ENCODE assay signal across 8 cellular contexts in the genomic region with DNA sequence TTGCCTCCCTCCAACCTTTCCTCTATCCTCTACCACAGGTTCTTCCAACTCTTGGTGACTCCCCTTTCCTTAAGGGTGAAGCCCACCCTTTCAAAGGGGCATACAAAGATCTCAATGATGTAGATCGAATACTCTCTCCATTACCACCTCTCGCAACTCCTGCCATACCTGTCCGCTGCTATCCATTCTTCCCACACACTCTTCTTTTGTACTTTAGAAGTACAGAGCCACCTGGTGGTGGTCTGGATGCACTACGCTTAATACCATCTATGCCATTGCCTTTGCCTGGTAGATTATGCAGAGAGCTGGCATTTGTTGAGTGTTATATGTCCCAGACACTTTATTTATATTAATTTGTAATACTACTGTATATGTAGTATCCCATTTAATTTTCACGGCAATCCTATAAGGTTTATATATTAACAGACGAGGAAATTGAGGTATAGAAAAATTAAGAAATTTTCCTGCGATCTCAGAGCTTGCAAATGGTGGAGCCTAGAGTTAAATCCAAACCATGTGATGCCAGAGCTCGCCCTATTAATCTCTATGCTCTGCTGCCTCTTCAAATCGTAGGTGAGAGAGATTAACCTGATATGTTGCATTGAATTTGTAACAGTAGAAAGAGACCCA. TPM values are rescaled to one million over a fixed set of nuclear protein-coding genes. Genes with fewer than 3 reads are reported as not detected.
DNase-seq lines count a peak whose midpoint lies in the region; FAIRE-seq and TF ChIP-seq lines count a peak whose summit lies in the region.

No MANE protein-coding gene starts in this region.

- H3K27ac ChIP-seq in H9 (ENCODE audit: insufficient read length, low read depth, low read length) (no peak overlapping the region), SU-DHL-6 (ENCODE audit: low read depth, low read length) (no peak overlapping the region), astrocyte (ENCODE audit: low read depth, low read length) (no peak overlapping the region)

- H2BK20ac ChIP-seq in H9 (ENCODE audit: low read depth, low read length, poor library complexity, severe bottlenecking) = no peak overlapping the region

- no peak overlapping the region for H3K23ac ChIP-seq in H9 (ENCODE audit: insufficient read length, low read depth, low read length)

- TF ChIP-seq CTCF in GM10266 (IDR thresholded peaks at IDR 0.05; ENCODE audit: control insufficient read depth, insufficient read depth, low read depth, missing control alignments) (peak; percentile 86), H9 (conservative IDR thresholded peaks at IDR 0.05) (peak; percentile 89), NB4 (IDR thresholded peaks at IDR 0.05; ENCODE audit: low read depth, low read length) (peak; percentile 77), SU-DHL-6 (IDR thresholded peaks at IDR 0.05; ENCODE audit: insufficient read depth, low read length, poor library complexity, severe bottlenecking) (peak; percentile 94), astrocyte (IDR thresholded peaks at IDR 0.05; ENCODE audit: insufficient read depth, low read depth, low read length) (peak; percentile 92)

- H3K9me3 Mint-ChIP-seq in H9 (no peaks in the 10 kb centered on the region), astrocyte (ENCODE audit: unreplicated experiment) (no peaks in the 10 kb centered on the region)

- no peaks in the 10 kb centered on the region for H3F3A ChIP-seq in SU-DHL-6 (ENCODE audit: insufficient read depth)

- H3K4me1 Mint-ChIP-seq in H9 (no peaks in the 10 kb centered on the region; a peak in 1 of 4 replicates), astrocyte (ENCODE audit: low read depth, unreplicated experiment) (peaks cover 2% of the 10 kb centered on the region)

- H2AFZ ChIP-seq in H9 (ENCODE audit: low read length) = no peak overlapping the region
- H2AFZ ChIP-seq in SU-DHL-6 (ENCODE audit: low read depth, low read length, severe bottlenecking) = no peak overlapping the region
- H2AFZ ChIP-seq in astrocyte (ENCODE audit: low read depth, low read length) = no peak overlapping the region

- no peak overlapping the region for H3K4me3 Mint-ChIP-seq in H9
- H3K4me3 Mint-ChIP-seq in astrocyte (ENCODE audit: unreplicated experiment) = no peak overlapping the region

- WGBS in H9 (ENCODE audit: extremely low coverage, insufficient read length, low lambda C conversion rate) = no CpG with 5 or more reads among the region's 9 CpGs

- H3K4me3 ChIP-seq in NB4 (ENCODE audit: low read depth, low read length) (no peak overlapping the region), SU-DHL-6 (ENCODE audit: insufficient read depth, low read length, poor library complexity, severe bottlenecking) (no peak overlapping the region), astrocyte (ENCODE audit: insufficient read depth, low read depth, low read length) (no peak overlapping the region)

- H4K20me1 ChIP-seq in H9 (ENCODE audit: control insufficient read depth, insufficient read depth, insufficient read length) = no peaks in the 10 kb centered on the region
- H4K20me1 ChIP-seq in SU-DHL-6 (ENCODE audit: low read depth, low read length) = no peaks in the 10 kb centered on the region
- H4K20me1 ChIP-seq in astrocyte (ENCODE audit: insufficient read depth, low read length) = no peaks in the 10 kb centered on the region

- H4K8ac ChIP-seq in H9 (replicated peaks; ENCODE audit: insufficient read length, low read depth, low read length) = no peak overlapping the region

- H3T11ph ChIP-seq in H9 (ENCODE audit: low read length) = no peak overlapping the region

- H3K14ac ChIP-seq in H9 (ENCODE audit: insufficient read depth, low read length) = no peak overlapping the region

- no peak for TF ChIP-seq POLR2A in NB4 (IDR thresholded peaks at IDR 0.05; ENCODE audit: extremely low read depth, insufficient read length)

- H3K9ac ChIP-seq in H9 (ENCODE audit: extremely low read depth, insufficient read length, low read length) = no peak overlapping the region
- H3K9ac ChIP-seq in SU-DHL-6 (ENCODE audit: low read length) = no peak overlapping the region
- H3K9ac ChIP-seq in astrocyte (ENCODE audit: low read length) = no peak overlapping the region

- peak; percentile 62 for DNase-seq in GM10266 (ENCODE audit: extremely low spot score)
- peak; percentile 68 for DNase-seq in H9
- DNase-seq in NB4 (ENCODE audit: low read depth) = peak; percentile 62
- peak; percentile 13 for DNase-seq in astrocyte (ENCODE audit: low read depth)
- peak; percentile 29 for DNase-seq in hepatic stellate cell (ENCODE audit: low spot score)
- peak; percentile 36 for DNase-seq in stimulated activated CD4-positive, alpha-beta T cell treated with anti-CD3 and anti-CD28 coated beads, Interleukin-12 subunit alpha, Interleukin-12 subunit beta, amount 100 ng/mL, for 4 hours
- DNase-seq in GF-D8 (lab: John Stamatoyannopoulos, UW) = no peak

- H4K91ac ChIP-seq in H9 (ENCODE audit: insufficient read length, low read depth, low read length) = no peak overlapping the region

- no peaks in the 10 kb centered on the region for H3K9me2 ChIP-seq in SU-DHL-6 (replicated peaks; ENCODE audit: insufficient read depth, low read length)

- no peak overlapping the region for H4K5ac ChIP-seq in H9 (ENCODE audit: insufficient read length, low read depth, low read length)

- peaks cover 6% of the 10 kb centered on the region for H3K4me1 ChIP-seq in H9 (ENCODE audit: insufficient read depth, low read length)
- H3K4me1 ChIP-seq in astrocyte (ENCODE audit: insufficient read depth, low read length) = peaks cover 4% of the 10 kb centered on the region

- H3K79me1 ChIP-seq in H9 (ENCODE audit: insufficient read depth, low read depth, low read length, poor library complexity, severe bottlenecking) = no peaks in the 10 kb centered on the region

- no peak for FAIRE-seq in astrocyte (lab: Jason Lieb, UNC)

- H3K4me2 ChIP-seq in H9 (ENCODE audit: insufficient read depth, insufficient read length, low read length) = no peak overlapping the region
- no peak overlapping the region for H3K4me2 ChIP-seq in SU-DHL-6 (ENCODE audit: low read depth, low read length, poor library complexity, severe bottlenecking)
- no peak overlapping the region for H3K4me2 ChIP-seq in astrocyte (ENCODE audit: low read length)

- no peaks in the 10 kb centered on the region for H3K27me3 ChIP-seq in H9 (ENCODE audit: insufficient read depth, low read length)
- no peaks in the 10 kb centered on the region for H3K27me3 ChIP-seq in SU-DHL-6 (ENCODE audit: low read length)
- no peaks in the 10 kb centered on the region for H3K27me3 ChIP-seq in astrocyte (ENCODE audit: insufficient read depth, low read length)

- no peak overlapping the region for H3K4ac ChIP-seq in H9 (ENCODE audit: low read depth, low read length)

- H3K27me3 Mint-ChIP-seq in H9 (ENCODE audit: low read depth) = no peaks in the 10 kb centered on the region
- H3K27me3 Mint-ChIP-seq in astrocyte (ENCODE audit: low read depth, unreplicated experiment) = peaks cover 1% of the 10 kb centered on the region

- no peak overlapping the region for H2AK5ac ChIP-seq in H9 (ENCODE audit: insufficient read length, low read length)

- H2BK12ac ChIP-seq in H9 (ENCODE audit: insufficient read length, low read depth, low read length) = no peak overlapping the region

- no peak overlapping the region for H3K56ac ChIP-seq in H9 (ENCODE audit: insufficient read length, low read depth, low read length)

- H2BK5ac ChIP-seq in H9 (ENCODE audit: insufficient read length, low read length) = no peak overlapping the region

- H3K9me3 ChIP-seq in H9 (ENCODE audit: control insufficient read depth, low read depth, low read length) = no peaks in the 10 kb centered on the region
- no peaks in the 10 kb centered on the region for H3K9me3 ChIP-seq in SU-DHL-6 (ENCODE audit: insufficient read depth, low read length)
- no peaks in the 10 kb centered on the region for H3K9me3 ChIP-seq in astrocyte (ENCODE audit: insufficient read depth, low read depth, low read length)

- no peaks in the 10 kb centered on the region for H3K79me2 ChIP-seq in H9 (ENCODE audit: insufficient read depth, low read length)
- H3K79me2 ChIP-seq in SU-DHL-6 (ENCODE audit: insufficient read depth, low read length) = no peaks in the 10 kb centered on the region
- H3K79me2 ChIP-seq in astrocyte (ENCODE audit: insufficient read depth, low read length) = no peaks in the 10 kb centered on the region

- no peaks in the 10 kb centered on the region for H3K23me2 ChIP-seq in H9 (ENCODE audit: insufficient read length, low read depth, low read length, poor library complexity, severe bottlenecking)

- H3K27ac Mint-ChIP-seq in H9 = no peak overlapping the region
- H3K27ac Mint-ChIP-seq in astrocyte (ENCODE audit: unreplicated experiment) = no peak overlapping the region

- H3K36me3 Mint-ChIP-seq in H9 (ENCODE audit: insufficient read depth in 1 of 3, low read depth in 3 of 3) = peaks cover 0 to 4% (median 0%) of the 10 kb centered on the region in 3 experiments; a peak in 1 of 7 replicates
- no peaks in the 10 kb centered on the region for H3K36me3 Mint-ChIP-seq in astrocyte (ENCODE audit: low read depth, unreplicated experiment)

- no peak overlapping the region for H2BK15ac ChIP-seq in H9 (ENCODE audit: low read depth, low read length)

- H3K36me3 ChIP-seq in SU-DHL-6 (ENCODE audit: low read length) = no peaks in the 10 kb centered on the region
- no peaks in the 10 kb centered on the region for H3K36me3 ChIP-seq in astrocyte (ENCODE audit: insufficient read depth, low read length)

- no peak overlapping the region for H3K18ac ChIP-seq in H9 (ENCODE audit: insufficient read length, low read depth, low read length)

- H2BK120ac ChIP-seq in H9 (ENCODE audit: low read depth, low read length, poor library complexity, severe bottlenecking) = no peak overlapping the region

RNA-seq across cellular contexts. Expression of a gene that starts 22.9 kb away (rescaled TPM):
- total RNA-seq in H9 (2021) = not detected in 2 replicates
- not detected in 2 replicates for total RNA-seq in astrocyte

RNA-seq across cellular contexts. Expression of a gene that starts 36.7 kb away (rescaled TPM):
- 9.4 and 10.8 TPM in 2 replicates for total RNA-seq in H9 (2021)
- total RNA-seq in astrocyte = 23.7 and 32.8 TPM in 2 replicates
